Comparison of ENCODE assay signal across 14 cellular contexts in the genomic region with DNA sequence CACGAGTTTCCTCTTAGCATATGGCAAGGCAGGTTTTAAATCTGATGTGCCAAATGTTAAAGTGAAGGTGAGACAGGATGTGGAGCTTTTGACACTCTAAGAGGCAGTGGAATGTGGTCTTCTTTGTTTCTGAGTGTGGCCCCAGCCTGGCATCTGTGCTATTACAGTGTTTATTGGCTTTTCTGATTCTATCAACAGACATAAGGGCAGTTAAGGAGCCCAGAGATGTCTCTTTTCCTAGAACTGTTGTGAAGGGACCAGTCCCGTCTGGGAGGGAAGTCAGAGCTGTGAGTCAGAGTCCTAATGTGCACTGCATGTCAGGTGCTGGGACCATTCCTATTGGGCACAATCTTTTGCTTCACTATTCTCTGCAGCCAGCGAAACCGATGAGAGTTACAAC. TPM values are rescaled to one million over a fixed set of nuclear protein-coding genes. Genes with fewer than 3 reads are reported as not detected.
DNase-seq lines count a peak whose midpoint lies in the region; ATAC-seq lines count a peak whose summit lies in the region.
"Had no signal": no experiment of that assay in that cellular context is flagged by ENCODE, and none has a peak within 500 bp of the region (broad histone marks: within the 10 kb centered on the region; RNA-seq: fewer than 3 reads in every experiment).

No MANE protein-coding gene starts in this region.

- H3K27me3 ChIP-seq in CD4-positive, CD25-positive, alpha-beta regulatory T cell (ENCODE audit: control insufficient read depth, insufficient read depth, low read length): no peaks in the 10 kb centered on the region
- no peaks in the 10 kb centered on the region for H3K27me3 ChIP-seq in HUES64 (ENCODE audit: insufficient read depth, low read length)
- no peaks in the 10 kb centered on the region for H3K27me3 ChIP-seq in effector memory CD4-positive, alpha-beta T cell (replicated peaks; ENCODE audit: control insufficient read depth, insufficient read depth, low read length, poor library complexity, severe bottlenecking)
- H3K27me3 ChIP-seq: BLaER1 had no signal

- WGBS in HUES64: 60% methylated on average over 2 of the region's 4 CpGs

- H3K4me3 Mint-ChIP-seq in CD4-positive, CD25-positive, alpha-beta regulatory T cell: no peak overlapping the region
- no peak overlapping the region for H3K4me3 Mint-ChIP-seq in activated naive CD8-positive, alpha-beta T cell treated with anti-CD3 and anti-CD28 coated beads, Interleukin-2, amount 50 U/mL, for 24 hours
- H3K4me3 Mint-ChIP-seq: mesothelial cell of epicardium had no signal

- no peaks in the 10 kb centered on the region for H3K9me3 Mint-ChIP-seq in CD4-positive, CD25-positive, alpha-beta regulatory T cell
- no peaks in the 10 kb centered on the region for H3K9me3 Mint-ChIP-seq in activated naive CD8-positive, alpha-beta T cell treated with anti-CD3 and anti-CD28 coated beads, Interleukin-2, amount 50 U/mL, for 24 hours

- peak overlapping the region in 2 of 3 donors; percentile 15 to 52 for H3K27ac Mint-ChIP-seq in CD4-positive, CD25-positive, alpha-beta regulatory T cell
- H3K27ac Mint-ChIP-seq in activated naive CD8-positive, alpha-beta T cell treated with anti-CD3 and anti-CD28 coated beads, Interleukin-2, amount 50 U/mL, for 24 hours: no peak overlapping the region
- H3K27ac Mint-ChIP-seq: mesothelial cell of epicardium had no signal

- H3K4me1 Mint-ChIP-seq in CD4-positive, CD25-positive, alpha-beta regulatory T cell: peaks cover 28 to 38% (median 30%) of the 10 kb centered on the region in 4 donors
- peaks cover 13% of the 10 kb centered on the region for H3K4me1 Mint-ChIP-seq in activated naive CD8-positive, alpha-beta T cell treated with anti-CD3 and anti-CD28 coated beads, Interleukin-2, amount 50 U/mL, for 24 hours

- no peak overlapping the region for H3K9ac ChIP-seq in HUES64 (ENCODE audit: low read depth, low read length)
- H3K9ac ChIP-seq: BLaER1 had no signal

- no peaks in the 10 kb centered on the region for H3K4me1 ChIP-seq in CD4-positive, CD25-positive, alpha-beta regulatory T cell (ENCODE audit: control insufficient read depth, insufficient read depth, low read length, poor library complexity, severe bottlenecking)
- peaks cover 17% of the 10 kb centered on the region for H3K4me1 ChIP-seq in HUES64 (ENCODE audit: insufficient read depth, low read length)
- H3K4me1 ChIP-seq in effector memory CD4-positive, alpha-beta T cell (ENCODE audit: control insufficient read depth, insufficient read depth, low read length, poor library complexity, severe bottlenecking): no peaks in the 10 kb centered on the region
- H3K4me1 ChIP-seq: BLaER1 had no signal

- H3K36me3 Mint-ChIP-seq in CD4-positive, CD25-positive, alpha-beta regulatory T cell: peaks cover 30% of the 10 kb centered on the region
- H3K36me3 Mint-ChIP-seq in activated naive CD8-positive, alpha-beta T cell treated with anti-CD3 and anti-CD28 coated beads, Interleukin-2, amount 50 U/mL, for 24 hours (ENCODE audit: low read depth): peaks cover 34% of the 10 kb centered on the region

- no peak for ATAC-seq in CD4-positive, CD25-positive, alpha-beta regulatory T cell (ENCODE audit: low read depth in 2 of 2)
- ATAC-seq in activated naive CD8-positive, alpha-beta T cell treated with anti-CD3 and anti-CD28 coated beads, Interleukin-2, amount 50 U/mL, for 24 hours: peak; percentile 72
- no peak for ATAC-seq in GM21381 (IDR thresholded peaks at IDR 0.05; ENCODE audit: unreplicated experiment)
- ATAC-seq: K562 had no signal

- H3K36me3 ChIP-seq in CD4-positive, CD25-positive, alpha-beta regulatory T cell (ENCODE audit: control insufficient read depth, insufficient read depth, low read length): peaks cover 28% of the 10 kb centered on the region
- peaks cover 26% of the 10 kb centered on the region for H3K36me3 ChIP-seq in HUES64 (ENCODE audit: insufficient read depth, low read length)
- peaks cover 5% of the 10 kb centered on the region for H3K36me3 ChIP-seq in effector memory CD4-positive, alpha-beta T cell (ENCODE audit: control insufficient read depth, insufficient read depth, low read length)

- peak in 1 of 3 donors; percentile 67 for DNase-seq in CD4-positive, CD25-positive, alpha-beta regulatory T cell
- DNase-seq in activated naive CD8-positive, alpha-beta T cell treated with anti-CD3 and anti-CD28 coated beads, Interleukin-2, amount 50 U/mL, for 24 hours: no peak
- DNase-seq in kidney tubule cell (ENCODE audit: low spot score): peak; percentile 16
- no peak for DNase-seq in GDM1 (lab: John Stamatoyannopoulos, UW)
- DNase-seq in effector memory CD4-positive, alpha-beta T cell: no peak
- no peak for DNase-seq in DMS79 (lab: John Stamatoyannopoulos, UW)
- DNase-seq: hippocampal formation, substantia nigra, T-helper 9 cell had no signal

- no peaks in the 10 kb centered on the region for H3K9me3 ChIP-seq in CD4-positive, CD25-positive, alpha-beta regulatory T cell (ENCODE audit: control insufficient read depth in 2 of 2, low read length in 2 of 2)
- H3K9me3 ChIP-seq in HUES64 (ENCODE audit: insufficient read depth, low read depth, low read length): no peaks in the 10 kb centered on the region
- H3K9me3 ChIP-seq in effector memory CD4-positive, alpha-beta T cell (ENCODE audit: control insufficient read depth, low read length): no peaks in the 10 kb centered on the region
- H3K9me3 ChIP-seq: BLaER1 had no signal

- no peaks in the 10 kb centered on the region for H3K27me3 Mint-ChIP-seq in CD4-positive, CD25-positive, alpha-beta regulatory T cell
- no peaks in the 10 kb centered on the region for H3K27me3 Mint-ChIP-seq in activated naive CD8-positive, alpha-beta T cell treated with anti-CD3 and anti-CD28 coated beads, Interleukin-2, amount 50 U/mL, for 24 hours

- no peak overlapping the region for H3K27ac ChIP-seq in CD4-positive, CD25-positive, alpha-beta regulatory T cell (ENCODE audit: insufficient read depth, low read length, poor library complexity, severe bottlenecking)
- H3K27ac ChIP-seq in HUES64 (ENCODE audit: low read depth, low read length): peak overlapping the region; percentile 36
- no peak overlapping the region for H3K27ac ChIP-seq in effector memory CD4-positive, alpha-beta T cell (ENCODE audit: insufficient read depth, low read length, poor library complexity, severe bottlenecking)
- H3K27ac ChIP-seq: BLaER1 had no signal

- H3K4me3 ChIP-seq in CD4-positive, CD25-positive, alpha-beta regulatory T cell (ENCODE audit: low read depth, low read length): no peak overlapping the region
- no peak overlapping the region for H3K4me3 ChIP-seq in HUES64 (ENCODE audit: low read length)
- H3K4me3 ChIP-seq in effector memory CD4-positive, alpha-beta T cell (ENCODE audit: insufficient read depth, low read depth, low read length, poor library complexity, severe bottlenecking): no peak overlapping the region
- H3K4me3 ChIP-seq: BLaER1, K562 had no signal

RNA-seq across cellular contexts. Expression of gene TRUB1, which starts 32.5 kb away (rescaled TPM):
- 8.0 TPM for total RNA-seq in CD4-positive, CD25-positive, alpha-beta regulatory T cell
- 10 to 100 TPM in 1 of 4 donors, 1 to 10 TPM in 3; 7.4 to 12.1 (median 8.6) TPM for polyA plus RNA-seq in CD4-positive, CD25-positive, alpha-beta regulatory T cell
- 20.4 TPM for polyA plus RNA-seq in HUES64 (2013, experiment 1 of 2)
- polyA plus RNA-seq in HUES64 (2013, experiment 2 of 2): 21.9 TPM
